7 cellular contexts compared by ENCODE assay signal in the genomic region with DNA sequence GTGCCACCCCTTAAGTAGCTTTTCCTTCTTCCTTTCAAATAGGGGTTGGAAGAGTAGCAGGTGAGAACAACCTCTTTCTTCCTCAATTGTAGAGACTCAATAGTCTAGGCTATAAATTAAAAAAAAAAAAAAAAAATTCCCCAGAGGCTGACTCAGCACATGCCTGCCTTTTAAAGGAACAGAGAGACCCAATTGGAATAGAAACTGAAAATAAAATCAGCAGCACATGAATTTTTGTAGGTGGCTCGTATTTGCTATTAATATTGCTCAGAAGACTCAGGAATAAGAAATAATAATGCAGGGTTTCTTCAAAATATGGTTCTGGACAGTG. TPM values are rescaled to one million over a fixed set of nuclear protein-coding genes. Genes with fewer than 3 reads are reported as not detected.
DNase-seq lines count a peak whose midpoint lies in the region; ATAC-seq and TF ChIP-seq lines count a peak whose summit lies in the region.

No MANE protein-coding gene starts in this region.

- H3K36me3 ChIP-seq in naive thymus-derived CD4-positive, alpha-beta T cell (ENCODE audit: control insufficient read depth in 2 of 3, insufficient read depth in 3 of 3, low read length in 3 of 3) = no peaks in the 10 kb centered on the region

- H3K27me3 ChIP-seq in naive thymus-derived CD4-positive, alpha-beta T cell (ENCODE audit: control insufficient read depth in 2 of 2, insufficient read depth in 2 of 2, low read length in 2 of 2) = no peaks in the 10 kb centered on the region

- TF ChIP-seq CTCF in GM20000 (IDR thresholded peaks at IDR 0.05; ENCODE audit: extremely low read depth, missing control alignments) = no peak

- POLR2A ChIA-PET in naive thymus-derived CD4-positive, alpha-beta T cell (lab: Charles Lee) = interaction anchor here (0.7 to 3.8 kb wide), 10 partner anchors 8 to 260 kb away, joined by 3 to 29 read pairs (median 4); partner anchors contain the start of gene TOP1

- peak overlapping the region; percentile 70 to 93 (median 82) for H3K4me3 Mint-ChIP-seq in naive thymus-derived CD4-positive, alpha-beta T cell

- CTCF ChIA-PET in naive thymus-derived CD4-positive, alpha-beta T cell (lab: Charles Lee) = interaction anchor here (0.8 to 1.4 kb wide), 2 partner anchors 47 to 57 kb away, joined by 3 to 4 read pairs; no protein-coding TSS in a partner anchor

- no peaks in the 10 kb centered on the region for H3K9me3 Mint-ChIP-seq in naive thymus-derived CD4-positive, alpha-beta T cell

- DNase-seq in GM20000 (ENCODE audit: low spot score) = peak; percentile 28
- DNase-seq in MV-4-11 (lab: John Stamatoyannopoulos, UW) = peak; percentile 37
- peak; percentile 57 for DNase-seq in central memory CD4-positive, alpha-beta T cell
- DNase-seq in naive thymus-derived CD4-positive, alpha-beta T cell = peak in 6 of 9 donors; percentile 23 to 40 (median 29)
- DNase-seq in NCI-H187 (lab: John Stamatoyannopoulos, UW) = no peak
- DNase-seq in COR-L47 (lab: John Stamatoyannopoulos, UW) = no peak

- peak overlapping the region; percentile 46 for H3K4me3 ChIP-seq in naive thymus-derived CD4-positive, alpha-beta T cell (ENCODE audit: low read length)

- H3K36me3 Mint-ChIP-seq in naive thymus-derived CD4-positive, alpha-beta T cell = peaks cover 0 to 19% (median 0%) of the 10 kb centered on the region in 5 donors

- peaks cover 66 to 97% (median 90%) of the 10 kb centered on the region in 7 donors for H3K4me1 Mint-ChIP-seq in naive thymus-derived CD4-positive, alpha-beta T cell

- H3K27ac ChIP-seq in naive thymus-derived CD4-positive, alpha-beta T cell (ENCODE audit: low read depth, low read length) = peak overlapping the region; percentile 62

- H3K4me1 ChIP-seq in naive thymus-derived CD4-positive, alpha-beta T cell (ENCODE audit: control insufficient read depth in 2 of 2, insufficient read depth in 2 of 2, low read length in 2 of 2) = peaks cover 46 to 59% of the 10 kb centered on the region in 2 donors

- intact Hi-C loops in naive thymus-derived CD4-positive, alpha-beta T cell (cut with micrococcal nuclease) = loop anchor here (1.0 to 5.0 kb wide), 9 partner anchors 9 to 279 kb away; partner anchors contain the start of genes TOP1 (in 2 of the 2) and ZHX3 (in 1 of the 2)

- H3K27me3 Mint-ChIP-seq in naive thymus-derived CD4-positive, alpha-beta T cell = no peaks in the 10 kb centered on the region

- peak overlapping the region; percentile 74 to 94 (median 84) for H3K27ac Mint-ChIP-seq in naive thymus-derived CD4-positive, alpha-beta T cell

- H3K9me3 ChIP-seq in naive thymus-derived CD4-positive, alpha-beta T cell (ENCODE audit: control insufficient read depth in 2 of 3, low read length in 3 of 3) = no peaks in the 10 kb centered on the region

- ATAC-seq in naive thymus-derived CD4-positive, alpha-beta T cell = peak; percentile 77
- no peak for ATAC-seq in GM21723 (IDR thresholded peaks at IDR 0.05; ENCODE audit: unreplicated experiment)

RNA-seq across cellular contexts. Expression of gene TOP1, which starts 19.3 kb away (rescaled TPM):
- total RNA-seq in naive thymus-derived CD4-positive, alpha-beta T cell = 10 to 100 TPM; 32.0 to 82.8 (median 43.4) TPM
- 10 to 100 TPM; 10.2 to 13.6 TPM for polyA plus RNA-seq in naive thymus-derived CD4-positive, alpha-beta T cell

Comparison
In these comparisons a context has a peak if more than half of its experiments do, and no peak if none do; other contexts are left out.
1. DNase-seq: peak in GM20000 (single experiment), MV-4-11 (single experiment), central memory CD4-positive, alpha-beta T cell (single experiment) and naive thymus-derived CD4-positive, alpha-beta T cell (6 of 9); none in NCI-H187 (0 of 2) and COR-L47 (single experiment).